ENCODE assay signal across 17 cellular contexts in the genomic region with DNA sequence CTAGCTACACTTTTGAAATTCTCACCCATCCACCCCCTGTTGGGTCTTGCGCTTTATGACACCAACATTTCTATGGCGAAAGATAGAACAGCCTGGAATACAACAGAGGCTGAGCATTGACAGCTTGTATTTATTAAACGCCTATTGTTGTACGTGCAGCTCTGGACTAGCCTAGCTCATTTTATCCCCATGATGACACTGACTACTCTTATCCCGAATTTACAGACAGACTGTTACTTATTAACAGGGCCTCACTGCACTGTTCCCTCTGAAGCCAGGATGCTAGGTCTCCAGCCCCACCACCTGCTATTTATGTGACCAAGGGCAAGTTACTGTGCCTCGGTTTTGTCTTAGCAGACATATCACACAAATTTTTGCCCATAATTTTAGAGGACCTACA. TPM values are rescaled to one million over a fixed set of nuclear protein-coding genes. Genes with fewer than 3 reads are reported as not detected.
DNase-seq lines count a peak whose midpoint lies in the region; ATAC-seq, FAIRE-seq and TF ChIP-seq lines count a peak whose summit lies in the region.
"Had no signal": no experiment of that assay in that cellular context is flagged by ENCODE, and none has a peak within 500 bp of the region (broad histone marks: within the 10 kb centered on the region; RNA-seq: fewer than 3 reads in every experiment).

No MANE protein-coding gene starts in this region.

- H2BK5ac ChIP-seq in H1 (ENCODE audit: low read depth, low read length) (no peak overlapping the region), mesenchymal stem cell (ENCODE audit: low read depth, low read length, poor library complexity, severe bottlenecking) (no peak overlapping the region)

- no peak overlapping the region for H2AK5ac ChIP-seq in H1 (ENCODE audit: low read depth, low read length)
- H2AK5ac ChIP-seq in mesenchymal stem cell (ENCODE audit: low read length, severe bottlenecking), result no peak overlapping the region

- no peak overlapping the region for H3K14ac ChIP-seq in H1 (ENCODE audit: insufficient read length)
- no peak overlapping the region for H3K14ac ChIP-seq in mesenchymal stem cell (ENCODE audit: low read length in 2 of 2)

- no peaks in the 10 kb centered on the region for H3K27me3 Mint-ChIP-seq in activated CD8-positive, alpha-beta memory T cell treated with anti-CD3 and anti-CD28 coated beads, Interleukin-2, amount 10 ng/mL, durations not matched to agents 7 days and 5 days
- peaks cover 9% of the 10 kb centered on the region for H3K27me3 Mint-ChIP-seq in neural progenitor cell (ENCODE audit: insufficient read depth, low read depth)
- H3K27me3 Mint-ChIP-seq: T-helper 17 cell had no signal

- intact Hi-C loops in left colon (cut with DNase I, micrococcal nuclease), result no loop called here

- WGBS in H1 (ENCODE audit: extremely low coverage in 1 of 2, insufficient coverage in 1 of 2, insufficient read length in 1 of 2, insufficient replicate concordance in 2 of 2, low coverage in 1 of 2, low lambda C conversion rate in 2 of 2, missing lambda C conversion rate in 1 of 2), 2 experiments, result 89% methylated on average over 6 of the region's 6 CpGs; no CpG with 5 or more reads in 1 of the 2 experiments
- WGBS in mesenchymal stem cell, result 94% methylated on average over 5 of the region's 6 CpGs

- TF ChIP-seq CTCF in Loucy (conservative IDR thresholded peaks at IDR 0.05; ENCODE audit: low read length), result no peak
- no peak for TF ChIP-seq CTCF in H1 (IDR thresholded peaks at IDR 0.05; ENCODE audit: control extremely low read depth in 1 of 3, insufficient read depth in 1 of 3, low read depth in 1 of 3, low read length in 3 of 3)
- no peak for TF ChIP-seq CTCF in neural progenitor cell (IDR thresholded peaks at IDR 0.05)

- H3K9me3 ChIP-seq in Loucy (ENCODE audit: insufficient read depth, low read depth, low read length), result no peaks in the 10 kb centered on the region
- H3K9me3 ChIP-seq in H1 (ENCODE audit: insufficient read depth in 2 of 2, low read depth in 1 of 2, low read length in 1 of 2), result peaks cover 5 to 12% of the 10 kb centered on the region in 2 experiments; a peak in 2 of 4 replicates
- no peaks in the 10 kb centered on the region for H3K9me3 ChIP-seq in neural progenitor cell (ENCODE audit: low read depth)
- no peaks in the 10 kb centered on the region for H3K9me3 ChIP-seq in mesenchymal stem cell (ENCODE audit: control insufficient read depth, low read length)
- H3K9me3 ChIP-seq: tibial artery had no signal

- H3K79me1 ChIP-seq in H1 (ENCODE audit: low read depth, low read length), result peaks cover 3% of the 10 kb centered on the region
- peaks cover 3% of the 10 kb centered on the region for H3K79me1 ChIP-seq in mesenchymal stem cell (replicated peaks; ENCODE audit: low read length, poor library complexity, severe bottlenecking)

- H3K36me3 ChIP-seq in Loucy (ENCODE audit: insufficient read depth, low read length) (no peaks in the 10 kb centered on the region), H1 (ENCODE audit: control insufficient read depth in 2 of 4, insufficient read depth in 4 of 4, low read length in 3 of 4) (no peaks in the 10 kb centered on the region), neural progenitor cell (no peaks in the 10 kb centered on the region), mesenchymal stem cell (ENCODE audit: control insufficient read depth in 1 of 2, insufficient read depth in 2 of 2, low read depth in 1 of 2, low read length in 2 of 2) (no peaks in the 10 kb centered on the region)
- H3K36me3 ChIP-seq: tibial artery had no signal

- H3K36me3 Mint-ChIP-seq in activated CD8-positive, alpha-beta memory T cell treated with anti-CD3 and anti-CD28 coated beads, Interleukin-2, amount 10 ng/mL, durations not matched to agents 7 days and 5 days, result peaks cover 13% of the 10 kb centered on the region
- H3K36me3 Mint-ChIP-seq in neural progenitor cell, result peaks cover 10% of the 10 kb centered on the region

- no peak for FAIRE-seq in H1 (lab: Jason Lieb, UNC)

- H3K4me3 ChIP-seq in Loucy (ENCODE audit: low read length, poor library complexity, severe bottlenecking) (peak overlapping the region; percentile 94), H1 (ENCODE audit: extremely low read depth in 1 of 4, insufficient read depth in 2 of 4, low read depth in 3 of 4, low read length in 4 of 4) (no peak overlapping the region; a peak in 1 of 8 replicates), neural progenitor cell (no peak overlapping the region), mesenchymal stem cell (ENCODE audit: insufficient read depth in 1 of 2, low read depth in 1 of 2, low read length in 2 of 2) (peak overlapping the region in 1 of 2 experiments; percentile 99)

- H3K18ac ChIP-seq in H1 (ENCODE audit: extremely low read depth, low read length) (no peak overlapping the region), mesenchymal stem cell (ENCODE audit: low read depth in 1 of 2, low read length in 2 of 2) (no peak overlapping the region)

- no peak overlapping the region for H3K56ac ChIP-seq in H1 (replicated peaks; ENCODE audit: insufficient read length, low read depth, low read length)

- no peak for ATAC-seq in activated CD8-positive, alpha-beta memory T cell treated with anti-CD3 and anti-CD28 coated beads, Interleukin-2, amount 10 ng/mL, durations not matched to agents 7 days and 5 days
- ATAC-seq in left colon, result no peak

- no peak for TF ChIP-seq POLR2A in H1 (IDR thresholded peaks at IDR 0.05; ENCODE audit: control extremely low read depth in 1 of 2, low read depth in 2 of 2, low read length in 2 of 2)

- TF ChIP-seq RAD21 in H1 (IDR thresholded peaks at IDR 0.05 in 1 of 2, conservative IDR thresholded peaks at IDR 0.05 in 1 of 2; ENCODE audit: low read depth in 2 of 2, low read length in 2 of 2), result no peak

- H2AFZ ChIP-seq in Loucy (ENCODE audit: low read length) (peak overlapping the region; percentile 98; the same call in 1 of the 2 replicates), H1 (ENCODE audit: low read length) (no peak overlapping the region), neural progenitor cell (replicated peaks) (no peak overlapping the region), mesenchymal stem cell (ENCODE audit: low read depth, low read length) (no peak overlapping the region)

- H4K20me1 ChIP-seq in Loucy (ENCODE audit: insufficient read depth, low read length, poor library complexity, severe bottlenecking) (peaks cover 36% of the 10 kb centered on the region), H1 (replicated peaks in 1 of 2; ENCODE audit: control insufficient read depth in 1 of 2, insufficient read depth in 2 of 2, low read length in 2 of 2) (peaks cover 3% of the 10 kb centered on the region in 2 experiments), neural progenitor cell (ENCODE audit: low read depth) (peaks cover 24% of the 10 kb centered on the region)

- no peaks in the 10 kb centered on the region for H3K9me2 ChIP-seq in Loucy (replicated peaks; ENCODE audit: low read depth, low read length)

- H3K27me3 ChIP-seq in Loucy (ENCODE audit: insufficient read depth, low read length, poor library complexity, severe bottlenecking) (no peaks in the 10 kb centered on the region), H1 (replicated peaks in 1 of 4; ENCODE audit: control insufficient read depth in 3 of 4, extremely low read depth in 1 of 4, insufficient read depth in 3 of 4, low read length in 3 of 4) (peaks cover 0 to 12% (median 6%) of the 10 kb centered on the region in 4 experiments; a peak in 5 of 7 replicates), neural progenitor cell (peaks cover 12% of the 10 kb centered on the region), mesenchymal stem cell (ENCODE audit: control insufficient read depth in 1 of 2, insufficient read depth in 1 of 2, low read length in 2 of 2) (no peaks in the 10 kb centered on the region)
- H3K27me3 ChIP-seq: tibial artery had no signal

- no peak overlapping the region for H4K8ac ChIP-seq in H1 (ENCODE audit: extremely low read depth, insufficient read depth, low read length)
- H4K8ac ChIP-seq in mesenchymal stem cell (ENCODE audit: low read length), result no peak overlapping the region

- peaks cover 19% of the 10 kb centered on the region for H3K4me1 Mint-ChIP-seq in activated CD8-positive, alpha-beta memory T cell treated with anti-CD3 and anti-CD28 coated beads, Interleukin-2, amount 10 ng/mL, durations not matched to agents 7 days and 5 days
- peaks cover 16% of the 10 kb centered on the region for H3K4me1 Mint-ChIP-seq in neural progenitor cell

- peak overlapping the region; percentile 97 for H3K27ac Mint-ChIP-seq in activated CD8-positive, alpha-beta memory T cell treated with anti-CD3 and anti-CD28 coated beads, Interleukin-2, amount 10 ng/mL, durations not matched to agents 7 days and 5 days
- no peak overlapping the region for H3K27ac Mint-ChIP-seq in neural progenitor cell

- H3K4me1 ChIP-seq in Loucy (ENCODE audit: insufficient read depth, low read length, poor library complexity, severe bottlenecking), result peaks cover 12% of the 10 kb centered on the region
- peaks cover 0 to 4% (median 0%) of the 10 kb centered on the region in 4 experiments; a peak in 1 of 7 replicates for H3K4me1 ChIP-seq in H1 (replicated peaks in 1 of 4; ENCODE audit: control insufficient read depth in 3 of 4, insufficient read depth in 4 of 4, low read length in 3 of 4)
- H3K4me1 ChIP-seq in neural progenitor cell, result peaks cover 12% of the 10 kb centered on the region
- H3K4me1 ChIP-seq in mesenchymal stem cell (ENCODE audit: control insufficient read depth, insufficient read depth, low read depth, low read length), result peaks cover 3% of the 10 kb centered on the region
- H3K4me1 ChIP-seq: parathyroid adenoma had no signal

- peaks cover 18% of the 10 kb centered on the region for H3K9me3 Mint-ChIP-seq in activated CD8-positive, alpha-beta memory T cell treated with anti-CD3 and anti-CD28 coated beads, Interleukin-2, amount 10 ng/mL, durations not matched to agents 7 days and 5 days (ENCODE audit: low read depth)
- peaks cover 25% of the 10 kb centered on the region for H3K9me3 Mint-ChIP-seq in neural progenitor cell

- H3K23me2 ChIP-seq in H1 (ENCODE audit: low read depth, low read length), result 0 out of 2 replicates have a peak, but pooled peaks cover 3% of the 10 kb centered on the region

- H4K91ac ChIP-seq in H1 (replicated peaks; ENCODE audit: insufficient read length, low read length) (no peak overlapping the region), mesenchymal stem cell (ENCODE audit: low read length) (no peak overlapping the region)

- peak overlapping the region; percentile 71 for H3K4me2 ChIP-seq in Loucy (ENCODE audit: low read depth, low read length, poor library complexity, severe bottlenecking)
- peak overlapping the region in 1 of 2 experiments; percentile 57; a peak in 1 of 4 replicates for H3K4me2 ChIP-seq in H1 (ENCODE audit: insufficient read depth in 1 of 2, low read depth in 2 of 2, low read length in 2 of 2)
- no peak overlapping the region for H3K4me2 ChIP-seq in neural progenitor cell
- H3K4me2 ChIP-seq in mesenchymal stem cell (ENCODE audit: low read length, poor library complexity, severe bottlenecking), result no peak overlapping the region

- no peaks in the 10 kb centered on the region for H3F3A ChIP-seq in Loucy (ENCODE audit: low read depth)
- peaks cover 5% of the 10 kb centered on the region for H3F3A ChIP-seq in neural progenitor cell (ENCODE audit: low read depth)

- no peak overlapping the region for H2BK20ac ChIP-seq in H1 (ENCODE audit: low read length)

- H2BK120ac ChIP-seq in H1 (replicated peaks; ENCODE audit: low read depth, low read length) (no peak overlapping the region), mesenchymal stem cell (ENCODE audit: low read depth, low read length) (no peak overlapping the region)

- POLR2A ChIA-PET in H1 (lab: Charles Lee; ENCODE audit: partially characterized antibody), result interaction anchor here (0.6 to 3.3 kb wide), 11 partner anchors 10 to 323 kb away, joined by 3 to 27 read pairs (median 6); a partner anchor contains a TSS

- H3K4ac ChIP-seq in H1 (replicated peaks; ENCODE audit: insufficient read length, low read depth, low read length) (no peak overlapping the region), mesenchymal stem cell (ENCODE audit: low read depth in 1 of 2, low read length in 2 of 2) (no peak overlapping the region)

- H2BK12ac ChIP-seq in H1 (ENCODE audit: low read depth, low read length) (0 out of 2 replicates have a peak overlapping the region, but pooled peaks have one; percentile 35), mesenchymal stem cell (ENCODE audit: low read length in 2 of 2) (no peak overlapping the region)

- H3K4me3 Mint-ChIP-seq in activated CD8-positive, alpha-beta memory T cell treated with anti-CD3 and anti-CD28 coated beads, Interleukin-2, amount 10 ng/mL, durations not matched to agents 7 days and 5 days, result no peak overlapping the region
- H3K4me3 Mint-ChIP-seq in neural progenitor cell, result peak overlapping the region; percentile 96

- no peak overlapping the region for H3K9ac ChIP-seq in Loucy (ENCODE audit: low read depth, low read length, poor library complexity, severe bottlenecking)
- H3K9ac ChIP-seq in H1 (replicated peaks in 1 of 4; ENCODE audit: extremely low read depth in 1 of 4, low read depth in 3 of 4, low read length in 3 of 4), result no peak overlapping the region
- H3K9ac ChIP-seq in neural progenitor cell, result no peak overlapping the region
- no peak overlapping the region for H3K9ac ChIP-seq in mesenchymal stem cell (ENCODE audit: low read length)
- H3K9ac ChIP-seq: parathyroid adenoma had no signal

- H3K27ac ChIP-seq in H1 (ENCODE audit: low read depth, low read length) (no peak overlapping the region), neural progenitor cell (no peak overlapping the region), mesenchymal stem cell (ENCODE audit: low read length, poor library complexity, severe bottlenecking) (no peak overlapping the region)

- H4K5ac ChIP-seq in H1 (ENCODE audit: insufficient read length, low read depth, low read length), result no peak overlapping the region

- CTCF ChIA-PET in activated CD8-positive, alpha-beta memory T cell treated with anti-CD3 and anti-CD28 coated beads, Interleukin-2, amount 10 ng/mL, durations not matched to agents 7 days and 5 days (lab: Charles Lee), result interaction anchor here (0.6 kb wide), 1 partner anchor 84 kb away, joined by 3 read pairs; no protein-coding TSS in a partner anchor
- CTCF ChIA-PET in H1 (lab: Charles Lee; ENCODE audit: partially characterized antibody), result interaction anchor here (0.8 to 1.7 kb wide), 3 partner anchors 27 to 80 kb away, joined by 3 to 8 read pairs (median 4); no protein-coding TSS in a partner anchor

- no peak for DNase-seq in activated CD8-positive, alpha-beta memory T cell treated with anti-CD3 and anti-CD28 coated beads, Interleukin-2, amount 10 ng/mL, durations not matched to agents 7 days and 5 days
- no peak for DNase-seq in activated CD8-positive, alpha-beta memory T cell treated with anti-CD3 and anti-CD28 coated beads for 24 hours
- DNase-seq in H1 (ENCODE audit: low read depth in 1 of 2, low spot score in 2 of 2) (no peak), neural progenitor cell (ENCODE audit: low spot score) (no peak), left colon (no peak), DMS153 treated with DMSO at 0.1 percent for 48 hours (lab: John Stamatoyannopoulos, UW; ENCODE audit: unreplicated experiment) (no peak), mesenchymal stem cell (no peak)
- DNase-seq: activated CD4-positive, alpha-beta T cell treated with anti-CD3 and anti-CD28 coated beads, Interleukin-2, amount 50 U/mL, for 4 hours; DMS 273 treated with DMSO at 0.1 percent for 48 hours; HCEC 1CT; Kasumi-1; NCI-H1694 treated with DMSO at 0.1 percent for 48 hours; NCI-H526 treated with DMSO at 0.1 percent for 48 hours; T-helper 17 cell; tibial artery had no signal

- H3K23ac ChIP-seq in H1 (ENCODE audit: insufficient read length) (no peak overlapping the region), mesenchymal stem cell (ENCODE audit: low read length in 2 of 2) (no peak overlapping the region)

- H3K79me2 ChIP-seq in Loucy (ENCODE audit: insufficient read depth, low read length) (peaks cover 40% of the 10 kb centered on the region), H1 (ENCODE audit: control insufficient read depth in 1 of 2, insufficient read depth in 2 of 2, low read length in 2 of 2) (peaks cover 9 to 37% of the 10 kb centered on the region in 2 experiments), neural progenitor cell (ENCODE audit: low read depth) (peaks cover 39% of the 10 kb centered on the region)
- H3K79me2 ChIP-seq: parathyroid adenoma had no signal

- H2BK15ac ChIP-seq in H1 (ENCODE audit: low read length) (no peak overlapping the region), mesenchymal stem cell (ENCODE audit: low read depth, poor library complexity, severe bottlenecking) (no peak overlapping the region)

- no peak for TF ChIP-seq EP300 in H1 (IDR thresholded peaks at IDR 0.05; ENCODE audit: borderline replicate concordance in 1 of 2, low read depth in 2 of 2, low read length in 2 of 2)

RNA-seq across cellular contexts. Expression of a gene that starts 1.0 kb away (rescaled TPM):
- total RNA-seq in activated CD8-positive, alpha-beta memory T cell treated with anti-CD3 and anti-CD28 coated beads, Interleukin-2, amount 10 ng/mL, durations not matched to agents 7 days and 5 days, result 10 to 100 TPM; 72.1 to 94.7 TPM
- 78.0 and 83.8 TPM in 2 replicates for total RNA-seq in H1 (2021; fragmentation: NEBNext Ultra II Directional; extraction: Animal tissue kit (Norgen Biotek cat#: 25700))
- polyA plus RNA-seq in H1 (2011; rRNA removed), result 10.4 and 16.0 TPM in 2 replicates
- 23.1 TPM for polyA plus RNA-seq in H1 (2011; cell fraction: cytosol; rRNA removed)
- 25.6 TPM for polyA plus RNA-seq in H1 (2011; cell fraction: nucleus; rRNA removed)
- polyA plus RNA-seq in H1 (2012, experiment 1 of 2), result 35.1 to 69.6 TPM (median 44.6 TPM) in 4 replicates
- polyA plus RNA-seq in H1 (2012, experiment 2 of 2), result 3.6 TPM
- 148 TPM for polyA plus RNA-seq in H1 (2013, experiment 1 of 2)
- polyA plus RNA-seq in H1 (2013, experiment 2 of 2), result 154 TPM
- 72.5 and 78.2 TPM in 2 replicates for polyA minus RNA-seq in H1 (2011; rRNA and poly(A)+ RNA removed)
- 52.0 TPM for polyA minus RNA-seq in H1 (2011; cell fraction: cytosol; rRNA and poly(A)+ RNA removed)
- polyA minus RNA-seq in H1 (2011; cell fraction: nucleus; rRNA and poly(A)+ RNA removed), result 166 TPM
- 67.0 and 123 TPM in 2 replicates for total RNA-seq in neural progenitor cell (ENCODE audit: low replicate concordance)
- total RNA-seq in left colon, result 10 to 100 TPM; 24.0 to 25.2 TPM
- polyA plus RNA-seq in mesenchymal stem cell (2013, experiment 1 of 2), result 66.4 TPM
- polyA plus RNA-seq in mesenchymal stem cell (2013, experiment 2 of 2), result 62.1 TPM

RNA-seq across cellular contexts. Expression of a gene that starts 39.6 kb away (rescaled TPM):
- total RNA-seq in activated CD8-positive, alpha-beta memory T cell treated with anti-CD3 and anti-CD28 coated beads, Interleukin-2, amount 10 ng/mL, durations not matched to agents 7 days and 5 days, result not detected
- not detected in 2 replicates for total RNA-seq in H1 (2021; fragmentation: NEBNext Ultra II Directional; extraction: Animal tissue kit (Norgen Biotek cat#: 25700))
- 0.03 TPM in 2 replicates for polyA plus RNA-seq in H1 (2011; rRNA removed)
- 0.03 TPM for polyA plus RNA-seq in H1 (2011; cell fraction: cytosol; rRNA removed)
- polyA plus RNA-seq in H1 (2011; cell fraction: nucleus; rRNA removed), result 0.06 TPM
- polyA plus RNA-seq in H1 (2012, experiment 1 of 2), result 0.09 to 0.18 TPM (median 0.11 TPM) in 4 replicates
- 0.03 TPM for polyA plus RNA-seq in H1 (2012, experiment 2 of 2)
- 0.02 TPM for polyA plus RNA-seq in H1 (2013, experiment 1 of 2)
- 0.02 TPM for polyA plus RNA-seq in H1 (2013, experiment 2 of 2)
- 0.07 and 0.13 TPM in 2 replicates for polyA minus RNA-seq in H1 (2011; rRNA and poly(A)+ RNA removed)
- polyA minus RNA-seq in H1 (2011; cell fraction: cytosol; rRNA and poly(A)+ RNA removed), result not detected
- not detected for polyA minus RNA-seq in H1 (2011; cell fraction: nucleus; rRNA and poly(A)+ RNA removed)
- total RNA-seq in neural progenitor cell (ENCODE audit: low replicate concordance) (not detected in 2 replicates), left colon (1 to 10 TPM in 1 of 2 donors, under 1 TPM in 1; 0.64 to 2.3 TPM)
- polyA plus RNA-seq in mesenchymal stem cell (2013, experiment 1 of 2), result not detected
- polyA plus RNA-seq in mesenchymal stem cell (2013, experiment 2 of 2), result not detected
